ENCODE assay signal across 8 cellular contexts in the genomic region with DNA sequence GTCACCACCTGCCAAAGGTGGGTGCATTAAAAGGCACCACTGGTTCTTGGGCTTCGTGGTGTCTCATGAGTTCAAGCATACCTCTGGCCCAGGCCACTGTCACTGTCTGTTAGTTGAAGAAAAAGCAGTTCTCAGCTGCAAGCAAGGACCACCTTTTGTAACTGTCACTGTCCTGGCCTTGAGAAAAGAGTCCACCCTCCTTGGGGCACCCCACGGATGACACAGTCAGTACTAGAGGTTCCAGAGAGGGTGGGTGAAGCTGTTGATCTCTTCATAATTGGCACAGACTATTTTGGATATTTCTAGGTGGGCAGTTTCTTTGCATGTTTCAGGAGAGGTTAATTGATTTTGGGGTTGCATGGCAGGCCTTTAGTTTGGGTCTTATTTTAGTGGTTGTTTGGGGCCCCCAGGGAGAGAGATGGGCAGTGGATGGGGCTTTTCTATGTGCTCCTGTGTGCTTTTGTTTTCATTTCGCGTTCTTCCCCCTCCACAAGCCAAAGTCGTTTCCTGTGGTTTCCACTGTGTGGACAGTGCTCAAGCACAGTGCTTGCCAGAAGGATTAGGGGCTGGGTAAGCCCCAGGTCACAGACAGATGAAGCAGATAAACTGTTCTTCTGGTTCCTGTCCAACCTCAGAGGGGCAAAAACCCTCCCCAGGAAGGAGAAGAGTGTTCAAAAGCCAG.
DNase-seq lines count a peak whose midpoint lies in the region; ATAC-seq, FAIRE-seq and TF ChIP-seq lines count a peak whose summit lies in the region.

No MANE protein-coding gene starts in this region.

- TF ChIP-seq EP300 in gastroesophageal sphincter (IDR thresholded peaks at IDR 0.05), result no peak

- TF ChIP-seq POLR2A in endothelial cell of umbilical vein (IDR thresholded peaks at IDR 0.05; ENCODE audit: low read depth, low read length), result no peak
- no peak for TF ChIP-seq POLR2A in gastroesophageal sphincter (IDR thresholded peaks at IDR 0.05)

- H3K27ac ChIP-seq in endothelial cell of umbilical vein (ENCODE audit: insufficient read depth, low read depth, low read length), result no peak overlapping the region
- no peak overlapping the region for H3K27ac ChIP-seq in gastroesophageal sphincter

- ATAC-seq in GM18517 (IDR thresholded peaks at IDR 0.05; ENCODE audit: unreplicated experiment) (peak; percentile 95), GM21825 (IDR thresholded peaks at IDR 0.05; ENCODE audit: unreplicated experiment) (peak; percentile 98), gastroesophageal sphincter (no peak), esophagus mucosa (no peak)

- DNase-seq in endothelial cell of umbilical vein (ENCODE audit: low read depth, low spot score), result peak; percentile 13
- no peak for DNase-seq in NCI-H1092 treated with DMSO at 0.1 percent for 48 hours (lab: John Stamatoyannopoulos, UW)
- DNase-seq in KG1 (lab: John Stamatoyannopoulos, UW), result no peak

- intact Hi-C loops in endothelial cell of umbilical vein (cut with micrococcal nuclease), result no loop called here

- BruUV-seq in endothelial cell of umbilical vein (replicated peaks; lab: Mats Ljungman, UMichigan), result no TSS peak

- FAIRE-seq in endothelial cell of umbilical vein (lab: Jason Lieb, UNC), result peak; percentile 59

- H3K36me3 ChIP-seq in Loucy (ENCODE audit: insufficient read depth, low read length), result no peaks in the 10 kb centered on the region
- H3K36me3 ChIP-seq in endothelial cell of umbilical vein (ENCODE audit: control insufficient read depth in 2 of 2, extremely low read depth in 1 of 2, insufficient read depth in 2 of 2, low read length in 2 of 2), result no peaks in the 10 kb centered on the region
- no peaks in the 10 kb centered on the region for H3K36me3 ChIP-seq in gastroesophageal sphincter

- dilution Hi-C loops in endothelial cell of umbilical vein (cut with MboI; ENCODE audit: extremely low pct_ligation_motif_present, low sequenced_read_pairs), result no loop called here

- H3K4me3 ChIP-seq in Loucy (ENCODE audit: low read length, poor library complexity, severe bottlenecking) (peak overlapping the region; percentile 64), endothelial cell of umbilical vein (replicated peaks in 1 of 3; ENCODE audit: insufficient read depth in 1 of 3, low read depth in 1 of 3, low read length in 3 of 3) (no peak overlapping the region), gastroesophageal sphincter (no peak overlapping the region)

- POLR2A ChIA-PET in endothelial cell of umbilical vein (lab: Charles Lee), result no interaction called here

- H3K9me3 ChIP-seq in Loucy (ENCODE audit: insufficient read depth, low read depth, low read length), result no peaks in the 10 kb centered on the region; the same call in 1 of the 2 replicates
- H3K9me3 ChIP-seq in endothelial cell of umbilical vein (replicated peaks; ENCODE audit: control insufficient read depth, insufficient read depth, low read length), result no peaks in the 10 kb centered on the region
- no peaks in the 10 kb centered on the region for H3K9me3 ChIP-seq in gastroesophageal sphincter

- H2AFZ ChIP-seq in Loucy (ENCODE audit: low read length) (no peak overlapping the region), endothelial cell of umbilical vein (ENCODE audit: low read depth, low read length) (peak overlapping the region; percentile 33)

- H3K4me1 ChIP-seq in Loucy (ENCODE audit: insufficient read depth, low read length, poor library complexity, severe bottlenecking) (peaks cover 26% of the 10 kb centered on the region), endothelial cell of umbilical vein (ENCODE audit: control insufficient read depth, extremely low read depth, insufficient read depth, low read length) (no peaks in the 10 kb centered on the region), gastroesophageal sphincter (no peaks in the 10 kb centered on the region)

- peak overlapping the region; percentile 57 for H3K9ac ChIP-seq in Loucy (ENCODE audit: low read depth, low read length, poor library complexity, severe bottlenecking)
- H3K9ac ChIP-seq in endothelial cell of umbilical vein (replicated peaks; ENCODE audit: extremely low read depth, insufficient read depth, low read length), result no peak overlapping the region

- H3F3A ChIP-seq in Loucy (ENCODE audit: low read depth), result no peaks in the 10 kb centered on the region

- no peaks in the 10 kb centered on the region for H3K9me1 ChIP-seq in endothelial cell of umbilical vein (replicated peaks; ENCODE audit: control insufficient read depth, extremely low read depth, insufficient read depth, low read length)

- CTCF ChIA-PET in endothelial cell of umbilical vein (lab: Charles Lee), result no interaction called here

- WGBS in gastroesophageal sphincter (ENCODE audit: low coverage in 1 of 2), 2 donors, result 60 to 80% methylated on average over 1 to 2 of the region's 5 CpGs

- H3K4me2 ChIP-seq in Loucy (ENCODE audit: low read depth, low read length, poor library complexity, severe bottlenecking) (peak overlapping the region; percentile 85), endothelial cell of umbilical vein (ENCODE audit: insufficient read depth, low read length) (peak overlapping the region; percentile 31)

- H3K9me2 ChIP-seq in Loucy (replicated peaks; ENCODE audit: low read depth, low read length), result no peaks in the 10 kb centered on the region

- TF ChIP-seq CTCF in Loucy (conservative IDR thresholded peaks at IDR 0.05; ENCODE audit: low read length) (no peak), endothelial cell of umbilical vein (IDR thresholded peaks at IDR 0.05; ENCODE audit: extremely low read depth in 1 of 2, insufficient read depth in 1 of 2, low read depth in 1 of 2, low read length in 2 of 2) (no peak), gastroesophageal sphincter (IDR thresholded peaks at IDR 0.05) (no peak)

- H3K27me3 ChIP-seq in Loucy (ENCODE audit: insufficient read depth, low read length, poor library complexity, severe bottlenecking), result no peaks in the 10 kb centered on the region
- H3K27me3 ChIP-seq in endothelial cell of umbilical vein (ENCODE audit: control insufficient read depth in 2 of 2, insufficient read depth in 2 of 2, low read length in 2 of 2), result no peaks in the 10 kb centered on the region
- H3K27me3 ChIP-seq in gastroesophageal sphincter, result no peaks in the 10 kb centered on the region

- H3K79me2 ChIP-seq in Loucy (ENCODE audit: insufficient read depth, low read length) (no peaks in the 10 kb centered on the region), endothelial cell of umbilical vein (ENCODE audit: control insufficient read depth, insufficient read depth, low read length) (no peaks in the 10 kb centered on the region)

- H4K20me1 ChIP-seq in Loucy (ENCODE audit: insufficient read depth, low read length, poor library complexity, severe bottlenecking) (no peaks in the 10 kb centered on the region), endothelial cell of umbilical vein (replicated peaks; ENCODE audit: control insufficient read depth, extremely low read depth, insufficient read depth, low read length) (no peaks in the 10 kb centered on the region)

TF ChIP-seq in endothelial cell of umbilical vein, 7 proteins besides CTCF, POLR2A, EP300 and RAD21:
- TF ChIP-seq JUN (IDR thresholded peaks at IDR 0.05; ENCODE audit: borderline replicate concordance, insufficient read depth, insufficient read length, low read depth) (no peak), FOS (IDR thresholded peaks at IDR 0.05; ENCODE audit: borderline replicate concordance, insufficient read depth, low read length) (no peak), GATA2 (IDR thresholded peaks at IDR 0.05; ENCODE audit: insufficient read depth, insufficient read length, low read depth, low read length) (peak; percentile 65)

Comparison
In these comparisons a context has a peak if more than half of its experiments do, and no peak if none do; other contexts are left out.
1. ATAC-seq: peak in GM18517 (single experiment) and GM21825 (single experiment); none in gastroesophageal sphincter (single experiment) and esophagus mucosa (single experiment).